In the genomic region with DNA sequence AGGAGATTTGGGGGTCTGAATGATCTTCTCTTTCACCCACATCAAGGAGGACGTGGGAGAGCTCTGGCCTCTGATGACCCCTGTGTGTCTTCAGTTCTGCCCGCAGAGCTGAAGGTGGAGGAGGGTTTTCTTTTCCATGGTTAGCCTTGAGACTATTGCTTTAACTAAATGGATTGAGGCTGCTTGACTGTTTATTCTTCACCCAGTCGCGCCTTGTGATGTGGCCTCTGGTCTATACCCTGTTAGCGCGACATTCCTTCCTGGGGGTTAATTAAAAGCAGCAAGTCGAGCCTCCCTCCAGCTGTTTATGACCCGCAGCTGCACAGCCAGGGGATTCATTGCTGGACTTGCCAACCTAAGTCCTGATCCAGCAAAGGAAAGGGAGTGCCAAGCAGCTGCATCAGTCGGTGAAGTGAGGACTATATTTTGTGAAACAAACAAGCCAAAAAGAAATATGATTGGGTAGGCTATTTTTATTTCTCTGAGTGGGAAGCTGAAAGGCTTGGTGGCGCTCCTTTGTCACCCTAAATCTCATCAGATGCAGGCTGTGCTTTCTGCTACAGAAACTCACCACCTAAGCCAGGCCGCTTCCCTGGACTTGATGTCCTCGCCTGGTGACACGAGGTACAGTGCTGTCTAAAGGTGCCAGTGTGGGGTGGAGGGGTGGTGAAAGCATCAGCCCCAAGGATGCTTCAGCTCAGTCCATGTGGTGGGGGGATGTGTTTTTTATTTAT, we compare ENCODE assay signal across 10 cellular contexts. TPM values are rescaled to one million over a fixed set of nuclear protein-coding genes. Genes with fewer than 3 reads are reported as not detected.
DNase-seq lines count a peak whose midpoint lies in the region; ATAC-seq, FAIRE-seq and TF ChIP-seq lines count a peak whose summit lies in the region.
"Had no signal": no experiment of that assay in that cellular context is flagged by ENCODE, and none has a peak within 500 bp of the region (broad histone marks: within the 10 kb centered on the region; RNA-seq: fewer than 3 reads in every experiment).

No MANE protein-coding gene starts in this region.

- no peaks in the 10 kb centered on the region for H3K36me3 ChIP-seq in BLaER1 treated with 17β-estradiol and CSF1 and Interleukin-3, amounts not matched to agents 10 nM and 100 nM
- H3K36me3 ChIP-seq in NT2/D1 (ENCODE audit: insufficient read depth, insufficient read length, low read length), result no peaks in the 10 kb centered on the region
- H3K36me3 ChIP-seq in esophagus muscularis mucosa, result peaks cover 0 to 17% (median 0%) of the 10 kb centered on the region in 4 donors
- no peaks in the 10 kb centered on the region for H3K36me3 ChIP-seq in neutrophil
- H3K36me3 ChIP-seq in ovary, result no peaks in the 10 kb centered on the region

- no peak for TF ChIP-seq POLR2A in esophagus muscularis mucosa (IDR thresholded peaks at IDR 0.05; ENCODE audit: low read depth)
- no peak for TF ChIP-seq POLR2A in ovary (IDR thresholded peaks at IDR 0.05)
- TF ChIP-seq POLR2A in GM12891 (IDR thresholded peaks at IDR 0.05; ENCODE audit: low read depth, low read length), result no peak

- H3K27me3 ChIP-seq in BLaER1 treated with 17β-estradiol and CSF1 and Interleukin-3, amounts not matched to agents 10 nM and 100 nM, result no peaks in the 10 kb centered on the region
- H3K27me3 ChIP-seq in NT2/D1 (ENCODE audit: insufficient read depth, insufficient read length), result no peaks in the 10 kb centered on the region
- no peaks in the 10 kb centered on the region for H3K27me3 ChIP-seq in esophagus muscularis mucosa
- no peaks in the 10 kb centered on the region for H3K27me3 ChIP-seq in neutrophil
- H3K27me3 ChIP-seq in ovary, result no peaks in the 10 kb centered on the region

- TF ChIP-seq EP300 in esophagus muscularis mucosa (IDR thresholded peaks at IDR 0.05) (no peak), ovary (IDR thresholded peaks at IDR 0.05) (no peak)

- no peaks in the 10 kb centered on the region for H3K9me3 ChIP-seq in BLaER1 treated with 17β-estradiol and CSF1 and Interleukin-3, amounts not matched to agents 10 nM and 100 nM (replicated peaks in 1 of 11)
- H3K9me3 ChIP-seq in NT2/D1 (ENCODE audit: insufficient read depth, low read length), result no peaks in the 10 kb centered on the region
- no peaks in the 10 kb centered on the region for H3K9me3 ChIP-seq in esophagus muscularis mucosa
- H3K9me3 ChIP-seq in neutrophil, result no peaks in the 10 kb centered on the region
- no peaks in the 10 kb centered on the region for H3K9me3 ChIP-seq in ovary

- H3K9ac ChIP-seq in BLaER1 treated with 17β-estradiol and CSF1 and Interleukin-3, amounts not matched to agents 10 nM and 100 nM, result peak overlapping the region in 1 of 11 experiments; percentile 12; a peak in 1 of 22 replicates
- peak overlapping the region; percentile 37 for H3K9ac ChIP-seq in NT2/D1 (ENCODE audit: insufficient read length, low read depth)

- peaks cover 43 to 69% (median 49%) of the 10 kb centered on the region in 10 experiments for H3K4me1 ChIP-seq in BLaER1 treated with 17β-estradiol and CSF1 and Interleukin-3, amounts not matched to agents 10 nM and 100 nM
- H3K4me1 ChIP-seq in NT2/D1 (ENCODE audit: insufficient read depth, insufficient read length) (peaks cover 5% of the 10 kb centered on the region), esophagus muscularis mucosa (peaks cover 19 to 54% (median 36%) of the 10 kb centered on the region in 4 donors), neutrophil (ENCODE audit: control insufficient read depth in 1 of 2, insufficient read depth in 1 of 2, low read depth in 1 of 2, low read length in 1 of 2) (peaks cover 36 to 46% of the 10 kb centered on the region in 2 experiments), ovary (ENCODE audit: insufficient read depth) (peaks cover 12% of the 10 kb centered on the region)

- no peaks in the 10 kb centered on the region for H4K20me1 ChIP-seq in BLaER1 treated with 17β-estradiol and CSF1 and Interleukin-3, amounts not matched to agents 10 nM and 100 nM

- no peak for FAIRE-seq in GM12891 (lab: Jason Lieb, UNC)

- no peak for ATAC-seq in omental fat pad (ENCODE audit: low FRiP score)

- no peak overlapping the region; a peak in 1 of 22 replicates for H3K27ac ChIP-seq in BLaER1 treated with 17β-estradiol and CSF1 and Interleukin-3, amounts not matched to agents 10 nM and 100 nM
- H3K27ac ChIP-seq in esophagus muscularis mucosa (replicated peaks in 1 of 4) (peak overlapping the region; percentile 40 to 70 (median 65)), neutrophil (peak overlapping the region; percentile 100), ovary (no peak overlapping the region)

- DNase-seq in NT2/D1 (ENCODE audit: low read depth, low spot score) (no peak), esophagus muscularis mucosa (ENCODE audit: extremely low spot score) (no peak), omental fat pad (ENCODE audit: low spot score) (no peak), ovary (no peak), GM12891 (ENCODE audit: insufficient read length, low spot score) (no peak), NCI-H1092 treated with DMSO at 0.1 percent for 48 hours (lab: John Stamatoyannopoulos, UW) (no peak)
- DNase-seq: amniotic stem cell, NCI-H1436 treated with DMSO at 0.1 percent for 48 hours had no signal

- WGBS in esophagus muscularis mucosa, result 62% methylated on average over 13 of the region's 13 CpGs
- WGBS in ovary, 3 donors, result 22 to 26% (median 24%) methylated on average over 13 of the region's 13 CpGs

- H3K4me2 ChIP-seq in BLaER1 treated with 17β-estradiol and CSF1 and Interleukin-3, amounts not matched to agents 10 nM and 100 nM, result peak overlapping the region; percentile 45 to 94 (median 76)

- intact Hi-C loops in esophagus muscularis mucosa (cut with DNase I) (no loop called here), ovary (cut with DNase I) (no loop called here)

- H3K4me3 ChIP-seq in BLaER1 treated with 17β-estradiol and CSF1 and Interleukin-3, amounts not matched to agents 10 nM and 100 nM, result no peak overlapping the region
- H3K4me3 ChIP-seq in NT2/D1 (ENCODE audit: insufficient read length, low read depth), result no peak overlapping the region
- peak overlapping the region in 1 of 4 donors; percentile 8 for H3K4me3 ChIP-seq in esophagus muscularis mucosa
- H3K4me3 ChIP-seq in neutrophil (ENCODE audit: low read depth in 1 of 2, low read length in 1 of 2), result no peak overlapping the region
- no peak overlapping the region for H3K4me3 ChIP-seq in ovary

- TF ChIP-seq CTCF in esophagus muscularis mucosa (IDR thresholded peaks at IDR 0.05) (no peak), neutrophil (IDR thresholded peaks at IDR 0.05) (no peak), omental fat pad (IDR thresholded peaks at IDR 0.05) (no peak), ovary (IDR thresholded peaks at IDR 0.05) (no peak)

TF ChIP-seq in GM12891, 5 proteins besides CTCF, POLR2A, EP300 and RAD21:
- no peak for TF ChIP-seq TAF1 (IDR thresholded peaks at IDR 0.05; ENCODE audit: low read depth, low read length)
- no peak for TF ChIP-seq POLR2AphosphoS5 (IDR thresholded peaks at IDR 0.05; ENCODE audit: low read depth, low read length)
- no peak for TF ChIP-seq POU2F2 (IDR thresholded peaks at IDR 0.05; ENCODE audit: low read depth, low read length)

RNA-seq across cellular contexts. Expression of gene SEC14L1, which starts 11.0 kb away (rescaled TPM):
- total RNA-seq in esophagus muscularis mucosa (10 to 100 TPM; 40.7 to 96.4 (median 64.4) TPM), omental fat pad (100 to 1,000 TPM in 3 of 4 donors, 10 to 100 TPM in 1; 72.8 to 330 (median 113) TPM), ovary (10 to 100 TPM; 29.1 to 70.4 (median 53.7) TPM)
- 10 to 100 TPM; 32.7 to 78.7 TPM for polyA plus RNA-seq in ovary
- 37.0 TPM for polyA plus RNA-seq in GM12891 (2012; ENCODE audit: low read depth, missing spikeins)

Comparison
In these comparisons a context has a peak if more than half of its experiments do, and no peak if none do; other contexts are left out.
1. H3K27ac ChIP-seq: peak in esophagus muscularis mucosa (4 of 4) and neutrophil (single experiment); none in BLaER1 treated with 17β-estradiol and CSF1 and Interleukin-3, amounts not matched to agents 10 nM and 100 nM (0 of 11) and ovary (0 of 2).